In genomic region chr5:143737073-143737472, GRCh38 we compare ENCODE assay signal across 24 cellular contexts.
"Had no signal": no experiment of that assay in that cellular context is flagged by ENCODE, and none has a peak within 500 bp of the region (broad histone marks: within the 10 kb centered on the region; RNA-seq: fewer than 3 reads in every experiment).

No MANE protein-coding gene starts in this region.

- H3K27ac ChIP-seq: esophagus squamous epithelium, gastrocnemius medialis, neural progenitor cell, parathyroid adenoma, right lobe of liver, suprapubic skin, vagina had no signal

- H2AFZ ChIP-seq: neural progenitor cell, parathyroid adenoma had no signal

- H3K79me2 ChIP-seq: parathyroid adenoma had no signal

- H3K27me3 ChIP-seq: esophagus squamous epithelium, gastrocnemius medialis, neural progenitor cell, right lobe of liver, suprapubic skin, vagina had no signal

- H3K4me1 ChIP-seq: esophagus squamous epithelium, gastrocnemius medialis, parathyroid adenoma, right lobe of liver, suprapubic skin, vagina had no signal

- H3K9me3 ChIP-seq: esophagus squamous epithelium, gastrocnemius medialis, mucosa of descending colon, right lobe of liver, suprapubic skin, vagina had no signal

- ATAC-seq: effector memory CD8-positive, alpha-beta T cell; gastrocnemius medialis; left lobe of liver; mucosa of descending colon; natural killer cell treated with Interleukin-12 subunit alpha and Interleukin-12 subunit beta and Interleukin-15 and Interleukin-18, amount 100 ng/mL, for 72 hours; right lobe of liver; stimulated activated naive CD8-positive, alpha-beta T cell treated with anti-CD3 and anti-CD28 coated beads, Interleukin-15, amount 100 ng/mL, for 72 hours had no signal

- DNase-seq: cortex of kidney; effector memory CD8-positive, alpha-beta T cell; erythroblast; esophagus squamous epithelium; gastrocnemius medialis; head of caudate nucleus; kidney; mesenchymal stem cell; mucosa of descending colon; naive B cell; right lobe of liver; small intestine; stimulated activated CD4-positive, alpha-beta T cell treated with anti-CD3 and anti-CD28 coated beads, Interleukin-15, amount 100 ng/mL, for 24 hours; stimulated activated CD4-positive, alpha-beta T cell treated with anti-CD3 and anti-CD28 coated beads, Interleukin-4, amount 100 ng/mL, for 1 hour; stimulated activated CD8-positive, alpha-beta memory T cell treated with anti-CD3 and anti-CD28 coated beads, Interleukin-4, amount 100 ng/mL, for 48 hours; stimulated activated naive CD4-positive, alpha-beta T cell; stimulated activated naive CD8-positive, alpha-beta T cell treated with anti-CD3 and anti-CD28 coated beads, Interleukin-15, amount 100 ng/mL, for 72 hours; trophoblast cell had no signal

- H3K4me3 ChIP-seq: esophagus squamous epithelium, gastrocnemius medialis, mucosa of descending colon, neural progenitor cell, right lobe of liver, suprapubic skin, vagina had no signal

- H3K36me3 ChIP-seq: esophagus squamous epithelium, gastrocnemius medialis, neural progenitor cell, right lobe of liver, suprapubic skin, vagina had no signal

- H3K4me2 ChIP-seq: neural progenitor cell had no signal

- H3K9ac ChIP-seq: neural progenitor cell, parathyroid adenoma had no signal
